8 cellular contexts compared by ENCODE assay signal in genomic region chr7:4641667-4642467, GRCh38. TPM values are rescaled to one million over a fixed set of nuclear protein-coding genes. Genes with fewer than 3 reads are reported as not detected.
DNase-seq lines count a peak whose midpoint lies in the region; ATAC-seq and TF ChIP-seq lines count a peak whose summit lies in the region.

No MANE protein-coding gene starts in this region.

- H3K27ac ChIP-seq in CD4-positive, alpha-beta T cell (ENCODE audit: low read depth, low read length) = peak overlapping the region; percentile 86
- peak overlapping the region; percentile 58 for H3K27ac ChIP-seq in ectodermal cell (ENCODE audit: insufficient read depth, low read depth, low read length, poor library complexity, severe bottlenecking)
- H3K27ac ChIP-seq in mesenchymal stem cell (ENCODE audit: low read length, poor library complexity, severe bottlenecking) = no peak overlapping the region

- DNase-seq in CD4-positive, alpha-beta T cell = peak; percentile 94 to 98 (median 96)
- DNase-seq in NCI-H748 treated with DMSO at 0.1 percent for 48 hours (lab: John Stamatoyannopoulos, UW) (peak; percentile 49), mesenchymal stem cell (peak; percentile 53)
- peak; percentile 95 for DNase-seq in activated CD4-positive, alpha-beta memory T cell treated with anti-CD3 and anti-CD28 coated beads, Interleukin-2, amount 10 ng/mL, durations not matched to agents 7 days and 5 days
- DNase-seq in stimulated activated CD8-positive, alpha-beta memory T cell treated with anti-CD3 and anti-CD28 coated beads, Interleukin-12 subunit alpha, Interleukin-12 subunit beta, amount 100 ng/mL, for 4 hours (ENCODE audit: low read depth) = peak; percentile 95

- no peak overlapping the region for H2BK120ac ChIP-seq in mesenchymal stem cell (ENCODE audit: low read depth, low read length)

- no peaks in the 10 kb centered on the region for H3K4me1 ChIP-seq in ectodermal cell (ENCODE audit: control insufficient read depth, insufficient read depth, low read length)
- peaks cover 2% of the 10 kb centered on the region for H3K4me1 ChIP-seq in mesenchymal stem cell (ENCODE audit: control insufficient read depth, insufficient read depth, low read depth, low read length)

- no peaks in the 10 kb centered on the region for H3K9me3 Mint-ChIP-seq in CD4-positive, alpha-beta T cell
- no peaks in the 10 kb centered on the region for H3K9me3 Mint-ChIP-seq in activated CD4-positive, alpha-beta memory T cell treated with anti-CD3 and anti-CD28 coated beads, Interleukin-2, amount 10 ng/mL, durations not matched to agents 7 days and 5 days

- H2BK15ac ChIP-seq in mesenchymal stem cell (ENCODE audit: low read depth, poor library complexity, severe bottlenecking) = no peak overlapping the region

- no peaks in the 10 kb centered on the region for H3K27me3 ChIP-seq in CD4-positive, alpha-beta T cell (ENCODE audit: control insufficient read depth, insufficient read depth, low read length)
- H3K27me3 ChIP-seq in ectodermal cell (ENCODE audit: control insufficient read depth, insufficient read depth, low read length, poor library complexity, severe bottlenecking) (no peaks in the 10 kb centered on the region), mesenchymal stem cell (ENCODE audit: control insufficient read depth in 1 of 2, insufficient read depth in 1 of 2, low read length in 2 of 2) (no peaks in the 10 kb centered on the region)

- no peaks in the 10 kb centered on the region for H3K79me1 ChIP-seq in mesenchymal stem cell (replicated peaks; ENCODE audit: low read length, poor library complexity, severe bottlenecking)

- H3K23ac ChIP-seq in mesenchymal stem cell (ENCODE audit: low read length in 2 of 2) = no peak overlapping the region

- peak overlapping the region; percentile 97 for H3K9ac ChIP-seq in mesenchymal stem cell (ENCODE audit: low read length)

- H3K4me2 ChIP-seq in mesenchymal stem cell (ENCODE audit: low read length, poor library complexity, severe bottlenecking) = peak overlapping the region; percentile 10

- H3K9me3 ChIP-seq in CD4-positive, alpha-beta T cell (ENCODE audit: control insufficient read depth, low read length) = no peaks in the 10 kb centered on the region
- H3K9me3 ChIP-seq in ectodermal cell (ENCODE audit: control insufficient read depth, low read length) = no peaks in the 10 kb centered on the region
- peaks cover 4% of the 10 kb centered on the region for H3K9me3 ChIP-seq in mesenchymal stem cell (ENCODE audit: control insufficient read depth, low read length)

- H2BK12ac ChIP-seq in mesenchymal stem cell (ENCODE audit: low read length in 2 of 2) = no peak overlapping the region

- no peak overlapping the region for H3K14ac ChIP-seq in mesenchymal stem cell (ENCODE audit: low read length in 2 of 2)

- WGBS in ectodermal cell, 2 experiments = 2 to 3% methylated on average over 103 of the region's 103 CpGs
- WGBS in mesenchymal stem cell = 87% methylated on average over 95 of the region's 103 CpGs

- intact Hi-C loops in CD4-positive, alpha-beta T cell (cut with DNase I, micrococcal nuclease) = loop anchor here (1.0 to 2.0 kb wide), 6 partner anchors 31 to 133 kb away; partner anchors contain the start of genes AP5Z1 (in 1 of the 2) and FOXK1 (in 1 of the 2)

- H4K8ac ChIP-seq in mesenchymal stem cell (ENCODE audit: low read length) = peak overlapping the region; percentile 93

- H3K4ac ChIP-seq in mesenchymal stem cell (ENCODE audit: low read depth in 1 of 2, low read length in 2 of 2) = peak overlapping the region; percentile 26 to 30

- H3K36me3 Mint-ChIP-seq in CD4-positive, alpha-beta T cell (ENCODE audit: low read depth) = peaks cover 5% of the 10 kb centered on the region
- peaks cover 2% of the 10 kb centered on the region for H3K36me3 Mint-ChIP-seq in activated CD4-positive, alpha-beta memory T cell treated with anti-CD3 and anti-CD28 coated beads, Interleukin-2, amount 10 ng/mL, durations not matched to agents 7 days and 5 days (ENCODE audit: low read depth)

- peak; percentile 20 for TF ChIP-seq CTCF in CD4-positive, alpha-beta T cell (IDR thresholded peaks at IDR 0.05)

- H3K27ac Mint-ChIP-seq in CD4-positive, alpha-beta T cell = peak overlapping the region; percentile 97
- H3K27ac Mint-ChIP-seq in activated CD4-positive, alpha-beta memory T cell treated with anti-CD3 and anti-CD28 coated beads, Interleukin-2, amount 10 ng/mL, durations not matched to agents 7 days and 5 days = peak overlapping the region; percentile 89

- H2AK5ac ChIP-seq in mesenchymal stem cell (ENCODE audit: low read length, severe bottlenecking) = no peak overlapping the region

- H3K4me3 ChIP-seq in ectodermal cell (ENCODE audit: insufficient read depth, low read depth, low read length) (peak overlapping the region; percentile 38), mesenchymal stem cell (ENCODE audit: insufficient read depth in 1 of 2, low read depth in 1 of 2, low read length in 2 of 2) (peak overlapping the region; percentile 40 to 92)

- H3K36me3 ChIP-seq in ectodermal cell (ENCODE audit: control insufficient read depth, insufficient read depth, low read length) = no peaks in the 10 kb centered on the region
- H3K36me3 ChIP-seq in mesenchymal stem cell (ENCODE audit: control insufficient read depth in 1 of 2, insufficient read depth in 2 of 2, low read depth in 1 of 2, low read length in 2 of 2) = no peaks in the 10 kb centered on the region

- H2AFZ ChIP-seq in mesenchymal stem cell (ENCODE audit: low read depth, low read length) = no peak overlapping the region

- H3K4me1 Mint-ChIP-seq in CD4-positive, alpha-beta T cell (ENCODE audit: low read depth) = peaks cover 16% of the 10 kb centered on the region
- H3K4me1 Mint-ChIP-seq in activated CD4-positive, alpha-beta memory T cell treated with anti-CD3 and anti-CD28 coated beads, Interleukin-2, amount 10 ng/mL, durations not matched to agents 7 days and 5 days = peaks cover 25% of the 10 kb centered on the region

- CTCF ChIA-PET in CD4-positive, alpha-beta T cell (lab: Charles Lee) = interaction anchor here (0.7 to 2.1 kb wide), 15 partner anchors 9 to 332 kb away, joined by 3 to 16 read pairs (median 5); partner anchors contain the start of genes AP5Z1, FOXK1 and RADIL
- CTCF ChIA-PET in activated CD4-positive, alpha-beta memory T cell treated with anti-CD3 and anti-CD28 coated beads, Interleukin-2, amount 10 ng/mL, durations not matched to agents 7 days and 5 days (lab: Charles Lee) = interaction anchor here (0.7 to 2.9 kb wide), 14 partner anchors 8 to 149 kb away, joined by 3 to 35 read pairs (median 4); partner anchors contain the start of genes AP5Z1 and FOXK1

- no peaks in the 10 kb centered on the region for H3K27me3 Mint-ChIP-seq in CD4-positive, alpha-beta T cell
- H3K27me3 Mint-ChIP-seq in activated CD4-positive, alpha-beta memory T cell treated with anti-CD3 and anti-CD28 coated beads, Interleukin-2, amount 10 ng/mL, durations not matched to agents 7 days and 5 days = no peaks in the 10 kb centered on the region

- no peak overlapping the region for H2BK5ac ChIP-seq in mesenchymal stem cell (ENCODE audit: low read depth, low read length, poor library complexity, severe bottlenecking)

- POLR2A ChIA-PET in CD4-positive, alpha-beta T cell (lab: Charles Lee) = interaction anchor here (0.8 to 3.7 kb wide), 24 partner anchors 11 to 529 kb away, joined by 3 to 141 read pairs (median 4); partner anchors contain the start of genes AP5Z1, FOXK1 and RBAK
- POLR2A ChIA-PET in activated CD4-positive, alpha-beta memory T cell treated with anti-CD3 and anti-CD28 coated beads, Interleukin-2, amount 10 ng/mL, durations not matched to agents 7 days and 5 days (lab: Charles Lee) = interaction anchor here (0.6 to 4.0 kb wide), 18 partner anchors 11 to 160 kb away, joined by 3 to 153 read pairs (median 4); partner anchors contain the start of genes AP5Z1 and FOXK1

- no peak overlapping the region for H3K18ac ChIP-seq in mesenchymal stem cell (ENCODE audit: low read depth in 1 of 2, low read length in 2 of 2)

- H4K91ac ChIP-seq in mesenchymal stem cell (ENCODE audit: low read length) = peak overlapping the region; percentile 18

- peak overlapping the region; percentile 91 for H3K4me3 Mint-ChIP-seq in CD4-positive, alpha-beta T cell
- peak overlapping the region; percentile 87 for H3K4me3 Mint-ChIP-seq in activated CD4-positive, alpha-beta memory T cell treated with anti-CD3 and anti-CD28 coated beads, Interleukin-2, amount 10 ng/mL, durations not matched to agents 7 days and 5 days

- ATAC-seq in CD4-positive, alpha-beta T cell (ENCODE audit: poor library complexity) = peak; percentile 87
- ATAC-seq in GM19351 (IDR thresholded peaks at IDR 0.05; ENCODE audit: unreplicated experiment) = peak; percentile 80
- peak; percentile 69 for ATAC-seq in HG03520 (IDR thresholded peaks at IDR 0.05; ENCODE audit: unreplicated experiment)

RNA-seq across cellular contexts. Expression of gene FOXK1, which starts 40.2 kb away (rescaled TPM):
- total RNA-seq in CD4-positive, alpha-beta T cell = 10 to 100 TPM; 67.8 to 68.1 TPM
- 10 to 100 TPM; 32.7 to 33.2 TPM for total RNA-seq in activated CD4-positive, alpha-beta memory T cell treated with anti-CD3 and anti-CD28 coated beads, Interleukin-2, amount 10 ng/mL, durations not matched to agents 7 days and 5 days
- polyA plus RNA-seq in ectodermal cell (2013, experiment 1 of 4) = 15.4 TPM
- 18.3 TPM for polyA plus RNA-seq in ectodermal cell (2013, experiment 2 of 4)
- 10.4 TPM for polyA plus RNA-seq in ectodermal cell (2013, experiment 3 of 4)
- 10.8 TPM for polyA plus RNA-seq in ectodermal cell (2013, experiment 4 of 4)
- 12.9 TPM for polyA plus RNA-seq in mesenchymal stem cell (2013, experiment 1 of 2)
- polyA plus RNA-seq in mesenchymal stem cell (2013, experiment 2 of 2) = 12.3 TPM
